16 cellular contexts compared by ENCODE assay signal in genomic region chr1:176601358-176601757, GRCh38.
DNase-seq lines count a peak whose midpoint lies in the region; ATAC-seq and TF ChIP-seq lines count a peak whose summit lies in the region.
"Had no signal": no experiment of that assay in that cellular context is flagged by ENCODE, and none has a peak within 500 bp of the region (broad histone marks: within the 10 kb centered on the region; RNA-seq: fewer than 3 reads in every experiment).

No MANE protein-coding gene starts in this region.

- no peak for TF ChIP-seq CTCF in fibroblast of the aortic adventitia (IDR thresholded peaks at IDR 0.05; ENCODE audit: insufficient read depth, low read length)

- no peak overlapping the region for H3K4me3 ChIP-seq in fibroblast of the aortic adventitia (ENCODE audit: low read depth, low read length)

- peak; percentile 32 for DNase-seq in AG08395 (ENCODE audit: low spot score)
- peak; percentile 12 for DNase-seq in EH (ENCODE audit: low read depth)
- DNase-seq in SK-N-DZ (ENCODE audit: low spot score) = peak; percentile 29
- peak; percentile 97 for DNase-seq in fibroblast of the aortic adventitia (ENCODE audit: low read depth)
- no peak for DNase-seq in activated CD4-positive, alpha-beta T cell treated with anti-CD3 and anti-CD28 coated beads, Interleukin-2, amount 50 U/mL, for 48 hours
- no peak for DNase-seq in NCI-H2029 (lab: John Stamatoyannopoulos, UW)
- DNase-seq: BE2C; CD8-positive, alpha-beta T cell; DMS79 treated with DMSO at 0.1 percent for 48 hours; GF-D8; H7; Karpas-422; NCI-H1417; NCI-H1930; NCI-H510A treated with DMSO at 0.1 percent for 48 hours had no signal

- ATAC-seq in HG02884 (IDR thresholded peaks at IDR 0.05; ENCODE audit: unreplicated experiment) = no peak
- ATAC-seq: CD8-positive, alpha-beta T cell had no signal

Comparison
In these comparisons a context has a peak if more than half of its experiments do, and no peak if none do; other contexts are left out.
1. DNase-seq: peak in AG08395 (single experiment), EH (single experiment), SK-N-DZ (single experiment) and fibroblast of the aortic adventitia (single experiment); none in activated CD4-positive, alpha-beta T cell treated with anti-CD3 and anti-CD28 coated beads, Interleukin-2, amount 50 U/mL, for 48 hours (0 of 2) and NCI-H2029 (single experiment).